20 cellular contexts compared by ENCODE assay signal in the genomic region with DNA sequence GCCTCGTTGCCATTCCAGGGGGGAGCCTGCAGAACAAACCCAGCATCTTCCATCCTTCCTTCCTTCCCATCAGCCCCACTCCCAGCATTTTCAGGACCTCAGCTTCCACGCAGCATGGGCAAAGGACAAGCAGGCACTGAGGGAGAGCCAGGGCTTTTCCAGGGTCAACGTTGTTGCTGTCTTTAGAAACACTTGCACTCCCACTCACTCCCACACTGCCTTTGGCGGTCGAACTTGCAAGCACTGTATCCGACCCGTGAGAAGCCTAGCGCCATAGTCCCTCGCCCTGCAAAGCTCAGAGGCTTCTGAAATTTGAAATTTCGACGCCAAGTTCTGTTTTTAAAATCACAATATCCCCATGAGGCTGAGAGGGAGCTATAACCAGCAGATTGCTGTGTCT.
"Had no signal": no experiment of that assay in that cellular context is flagged by ENCODE, and none has a peak within 500 bp of the region (broad histone marks: within the 10 kb centered on the region; RNA-seq: fewer than 3 reads in every experiment).

No MANE protein-coding gene starts in this region.

- H3K36me3 Mint-ChIP-seq: activated naive CD4-positive, alpha-beta T cell treated with anti-CD3 and anti-CD28 coated beads, Interleukin-2, amount 50 U/mL, for 72 hours had no signal

- H3K9me3 Mint-ChIP-seq: activated naive CD4-positive, alpha-beta T cell treated with anti-CD3 and anti-CD28 coated beads, Interleukin-2, amount 50 U/mL, for 72 hours; activated T-cell treated with anti-CD3 and anti-CD28 coated beads, Interleukin-2, amount 50 U/mL, for 24 hours; activated T-helper 17 cell treated with anti-CD3 and anti-CD28 coated beads, Interleukin-2, amount 50 U/mL, for 72 hours; T-helper 2 cell treated with Interferon-gamma antibody and Interleukin-4, amounts not matched to agents 5 μg/mL and 100 μg/mL, for 36 hours had no signal

- H3K4me3 Mint-ChIP-seq: activated T-cell treated with anti-CD3 and anti-CD28 coated beads, Interleukin-2, amount 50 U/mL, for 24 hours; activated T-helper 17 cell treated with anti-CD3 and anti-CD28 coated beads, Interleukin-2, amount 50 U/mL, for 72 hours; T-helper 2 cell treated with Interferon-gamma antibody and Interleukin-4, amounts not matched to agents 5 μg/mL and 100 μg/mL, for 36 hours had no signal

- H3K4me1 ChIP-seq: foreskin keratinocyte, sigmoid colon, tibial nerve had no signal

- H3K27ac Mint-ChIP-seq: T-helper 2 cell treated with Interferon-gamma antibody and Interleukin-4, amounts not matched to agents 5 μg/mL and 100 μg/mL, for 36 hours had no signal

- H3K27ac ChIP-seq: foreskin keratinocyte, sigmoid colon, tibial nerve, VCaP had no signal

- H3K36me3 ChIP-seq: sigmoid colon had no signal

- DNase-seq: activated CD4-positive, CD25-positive, alpha-beta regulatory T cell treated with anti-CD3 and anti-CD28 coated beads, Interleukin-2, amount 50 U/mL, for 72 hours; activated CD8-positive, alpha-beta memory T cell treated with anti-CD3 and anti-CD28 coated beads for 24 hours; activated CD8-positive, alpha-beta memory T cell treated with anti-CD3 and anti-CD28 coated beads, Interleukin-2, amount 50 U/mL, for 4 hours; activated T-cell treated with anti-CD3 and anti-CD28 coated beads, Interleukin-2, amount 50 U/mL, for 24 hours; cortex of kidney; effector CD4-positive, alpha-beta T cell; foreskin keratinocyte; kidney glomerular epithelial cell; mesenchymal stem cell; sigmoid colon; stimulated activated CD4-positive, alpha-beta T cell treated with anti-CD3 and anti-CD28 coated beads, Interleukin-2, amount 100 ng/mL, for 48 hours; stimulated activated CD8-positive, alpha-beta memory T cell treated with anti-CD3 and anti-CD28 coated beads, Interleukin-4, amount 100 ng/mL, for 48 hours; stimulated activated naive CD4-positive, alpha-beta T cell had no signal

- H3K4me3 ChIP-seq: mucosa of descending colon, sigmoid colon, tibial nerve had no signal

- ATAC-seq: activated naive CD4-positive, alpha-beta T cell treated with anti-CD3 and anti-CD28 coated beads, Interleukin-2, amount 50 U/mL, for 72 hours; activated T-helper 17 cell treated with anti-CD3 and anti-CD28 coated beads, Interleukin-2, amount 50 U/mL, for 72 hours; foreskin keratinocyte; mucosa of descending colon; SK-N-SH treated with all-trans-retinoic acid at 6 μM for 48 hours had no signal

- H3K27me3 ChIP-seq: foreskin keratinocyte, sigmoid colon, tibial nerve had no signal

- H3K27me3 Mint-ChIP-seq: activated T-cell treated with anti-CD3 and anti-CD28 coated beads, Interleukin-2, amount 50 U/mL, for 24 hours; activated T-helper 17 cell treated with anti-CD3 and anti-CD28 coated beads, Interleukin-2, amount 50 U/mL, for 72 hours had no signal

- H3K9me3 ChIP-seq: mucosa of descending colon, sigmoid colon, tibial nerve had no signal
